ENCODE assay signal across 21 cellular contexts in the genomic region with DNA sequence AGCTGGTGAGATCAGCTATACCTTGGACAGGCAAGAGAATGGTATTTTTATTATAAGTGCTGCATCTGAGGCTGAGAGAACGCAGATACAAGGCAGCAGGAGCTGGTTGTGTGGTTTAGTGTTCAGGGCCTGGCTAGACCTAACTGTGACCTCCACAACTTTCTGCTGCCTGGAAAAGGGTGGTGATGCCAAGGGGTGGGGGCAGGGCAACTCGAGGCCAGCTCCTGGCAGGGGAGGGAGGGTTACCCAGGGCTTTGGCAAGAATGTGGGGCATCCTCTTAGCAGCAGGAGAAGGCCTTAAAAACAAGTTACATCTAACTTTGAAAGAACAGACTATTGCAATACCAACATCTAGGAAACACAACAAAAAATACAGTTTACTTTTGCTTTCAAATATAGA. TPM values are rescaled to one million over a fixed set of nuclear protein-coding genes. Genes with fewer than 3 reads are reported as not detected.
DNase-seq lines count a peak whose midpoint lies in the region; ATAC-seq and TF ChIP-seq lines count a peak whose summit lies in the region.
"Had no signal": no experiment of that assay in that cellular context is flagged by ENCODE, and none has a peak within 500 bp of the region (broad histone marks: within the 10 kb centered on the region; RNA-seq: fewer than 3 reads in every experiment).

No MANE protein-coding gene starts in this region.

- H3K4me1 ChIP-seq in esophagus squamous epithelium (peaks cover 31 to 86% (median 49%) of the 10 kb centered on the region in 3 donors), tibial artery (peaks cover 0 to 64% (median 55%) of the 10 kb centered on the region in 4 donors)

- intact Hi-C loops in activated CD4-positive, alpha-beta T cell treated with anti-CD3 and anti-CD28 coated beads for 36 hours (cut with DNase I, micrococcal nuclease), result loop anchor here in 1 of 2 experiments (5.0 kb wide), 1 partner anchor 298 kb away; the partner anchor contains the start of gene XPNPEP1
- intact Hi-C loops in esophagus squamous epithelium (cut with DNase I), result loop anchor here (10.0 kb wide), 1 partner anchor 54 kb away; no protein-coding TSS in a partner anchor
- intact Hi-C loops in tibial artery (cut with DNase I; ENCODE audit: low total_unique reads), result no loop called here

- POLR2A ChIA-PET in activated CD4-positive, alpha-beta T cell treated with anti-CD3 and anti-CD28 coated beads for 36 hours (lab: Charles Lee), result interaction anchor here (1.6 kb wide), 1 partner anchor 10 kb away, joined by 9 read pairs; no protein-coding TSS in a partner anchor

- no peak for ATAC-seq in activated CD4-positive, alpha-beta T cell treated with anti-CD3 and anti-CD28 coated beads for 36 hours
- ATAC-seq in HG02610 (IDR thresholded peaks at IDR 0.05; ENCODE audit: unreplicated experiment), result no peak
- ATAC-seq: activated CD8-positive, alpha-beta T cell treated with anti-CD3 and anti-CD28 coated beads for 36 hours; activated naive CD8-positive, alpha-beta T cell treated with anti-CD3 and anti-CD28 coated beads, Interleukin-2, amount 50 U/mL, for 24 hours; activated T-cell treated with anti-CD3 and anti-CD28 coated beads, Interleukin-2, amount 50 U/mL, for 72 hours had no signal

- H3K4me3 Mint-ChIP-seq in activated CD4-positive, alpha-beta T cell treated with anti-CD3 and anti-CD28 coated beads for 36 hours, result peak overlapping the region; percentile 22
- no peak overlapping the region for H3K4me3 Mint-ChIP-seq in nephron
- H3K4me3 Mint-ChIP-seq: activated CD8-positive, alpha-beta T cell treated with anti-CD3 and anti-CD28 coated beads for 36 hours; activated naive CD8-positive, alpha-beta T cell treated with anti-CD3 and anti-CD28 coated beads, Interleukin-2, amount 50 U/mL, for 24 hours; immature natural killer cell had no signal

- no peak for TF ChIP-seq POLR2A in esophagus squamous epithelium (IDR thresholded peaks at IDR 0.05)

- H3K9me3 ChIP-seq in esophagus squamous epithelium (no peaks in the 10 kb centered on the region), tibial artery (no peaks in the 10 kb centered on the region)
- H3K9me3 ChIP-seq: upper lobe of left lung had no signal

- H3K4me1 Mint-ChIP-seq in activated CD4-positive, alpha-beta T cell treated with anti-CD3 and anti-CD28 coated beads for 36 hours, result peaks cover 47% of the 10 kb centered on the region
- H3K4me1 Mint-ChIP-seq in nephron, result peaks cover 44% of the 10 kb centered on the region

- H3K27me3 ChIP-seq in esophagus squamous epithelium, result no peaks in the 10 kb centered on the region
- H3K27me3 ChIP-seq in tibial artery, result no peaks in the 10 kb centered on the region
- H3K27me3 ChIP-seq: upper lobe of left lung had no signal

- H3K27ac ChIP-seq in esophagus squamous epithelium (peak overlapping the region; percentile 16 to 95 (median 90)), tibial artery (peak overlapping the region; percentile 92 to 99)
- H3K27ac ChIP-seq: PC-9 had no signal

- CTCF ChIA-PET in activated CD4-positive, alpha-beta T cell treated with anti-CD3 and anti-CD28 coated beads for 36 hours (lab: Charles Lee), result interaction anchor here (1.1 to 9.9 kb wide), 4 partner anchors 9 to 82 kb away, joined by 3 to 154 read pairs (median 10); partner anchors contain the start of gene MXI1

- no peaks in the 10 kb centered on the region for H3K9me3 Mint-ChIP-seq in activated CD4-positive, alpha-beta T cell treated with anti-CD3 and anti-CD28 coated beads for 36 hours (ENCODE audit: low read depth)
- H3K9me3 Mint-ChIP-seq in nephron, result no peaks in the 10 kb centered on the region
- H3K9me3 Mint-ChIP-seq: activated CD8-positive, alpha-beta T cell treated with anti-CD3 and anti-CD28 coated beads for 36 hours; activated naive CD8-positive, alpha-beta T cell treated with anti-CD3 and anti-CD28 coated beads, Interleukin-2, amount 50 U/mL, for 24 hours; activated T-cell treated with anti-CD3 and anti-CD28 coated beads, Interleukin-2, amount 50 U/mL, for 72 hours; IgD-negative memory B cell; immature natural killer cell had no signal

- no peak for TF ChIP-seq CTCF in esophagus squamous epithelium (IDR thresholded peaks at IDR 0.05)
- no peak for TF ChIP-seq CTCF in nephron (IDR thresholded peaks at IDR 0.05; ENCODE audit: unreplicated experiment in 3 of 3)
- TF ChIP-seq CTCF in tibial artery (IDR thresholded peaks at IDR 0.05), result no peak

- H3K36me3 ChIP-seq in esophagus squamous epithelium (no peaks in the 10 kb centered on the region), tibial artery (no peaks in the 10 kb centered on the region)
- H3K36me3 ChIP-seq: upper lobe of left lung had no signal

- H3K27me3 Mint-ChIP-seq in activated CD4-positive, alpha-beta T cell treated with anti-CD3 and anti-CD28 coated beads for 36 hours, result no peaks in the 10 kb centered on the region
- no peaks in the 10 kb centered on the region for H3K27me3 Mint-ChIP-seq in nephron (ENCODE audit: low read depth)

- DNase-seq in activated CD4-positive, alpha-beta T cell treated with anti-CD3 and anti-CD28 coated beads for 36 hours, result no peak
- DNase-seq in activated CD4-positive, alpha-beta T cell treated with anti-CD3 and anti-CD28 coated beads for 4 hours, result no peak
- no peak for DNase-seq in esophagus squamous epithelium (lab: John Stamatoyannopoulos, UW)
- DNase-seq in tibial artery, result peak; percentile 36 to 82
- DNase-seq in NOMO-1 treated with dmso at 0.1 percent for 144 hours (lab: John Stamatoyannopoulos, UW; ENCODE audit: unreplicated experiment), result no peak
- no peak for DNase-seq in ureter (ENCODE audit: low spot score)
- DNase-seq: activated CD8-positive, alpha-beta T cell treated with anti-CD3 and anti-CD28 coated beads for 36 hours; activated naive CD8-positive, alpha-beta T cell treated with anti-CD3 and anti-CD28 coated beads, Interleukin-2, amount 50 U/mL, for 24 hours; activated T-cell treated with anti-CD3 and anti-CD28 coated beads, Interleukin-2, amount 50 U/mL, for 72 hours; immature natural killer cell; NCI-H1048; NCI-H69; occipital lobe; PC-9; stimulated activated CD4-positive, alpha-beta T cell treated with anti-CD3 and anti-CD28 coated beads, Interleukin-4, amount 100 ng/mL, for 24 hours; stimulated activated CD8-positive, alpha-beta memory T cell treated with anti-CD3 and anti-CD28 coated beads, Interleukin-4, amount 100 ng/mL, for 48 hours; upper lobe of left lung had no signal

- no peak overlapping the region for H3K27ac Mint-ChIP-seq in activated CD4-positive, alpha-beta T cell treated with anti-CD3 and anti-CD28 coated beads for 36 hours
- peak overlapping the region in 2 of 3 experiments; percentile 1 to 11 for H3K27ac Mint-ChIP-seq in nephron
- H3K27ac Mint-ChIP-seq: activated CD8-positive, alpha-beta T cell treated with anti-CD3 and anti-CD28 coated beads for 36 hours; activated naive CD8-positive, alpha-beta T cell treated with anti-CD3 and anti-CD28 coated beads, Interleukin-2, amount 50 U/mL, for 24 hours; activated T-cell treated with anti-CD3 and anti-CD28 coated beads, Interleukin-2, amount 50 U/mL, for 72 hours; IgD-negative memory B cell had no signal

- 42 to 52% methylated on average over 2 of the region's 2 CpGs for WGBS in esophagus squamous epithelium, 2 donors

- H3K36me3 Mint-ChIP-seq in activated CD4-positive, alpha-beta T cell treated with anti-CD3 and anti-CD28 coated beads for 36 hours (ENCODE audit: low read depth), result peaks cover 2% of the 10 kb centered on the region
- H3K36me3 Mint-ChIP-seq in nephron (ENCODE audit: low read depth), result no peaks in the 10 kb centered on the region
- H3K36me3 Mint-ChIP-seq: IgD-negative memory B cell had no signal

- H3K4me3 ChIP-seq in esophagus squamous epithelium (no peak overlapping the region), tibial artery (no peak overlapping the region)
- H3K4me3 ChIP-seq: PC-9, skin epidermis, upper lobe of left lung had no signal

RNA-seq across cellular contexts. Expression of gene MXI1, which starts 13.0 kb away (rescaled TPM):
- total RNA-seq in activated CD4-positive, alpha-beta T cell treated with anti-CD3 and anti-CD28 coated beads for 36 hours, result 10 to 100 TPM; 49.7 to 75.7 TPM
- 10 to 100 TPM; 16.0 to 53.2 (median 35.0) TPM for total RNA-seq in esophagus squamous epithelium
- total RNA-seq in ureter, result 34.0 TPM

Comparison
In these comparisons a context has a peak if more than half of its experiments do, and no peak if none do; other contexts are left out.
1. DNase-seq: peak in tibial artery (2 of 2); none in activated CD4-positive, alpha-beta T cell treated with anti-CD3 and anti-CD28 coated beads for 36 hours (single experiment), activated CD4-positive, alpha-beta T cell treated with anti-CD3 and anti-CD28 coated beads for 4 hours (0 of 2), esophagus squamous epithelium (single experiment), NOMO-1 treated with dmso at 0.1 percent for 144 hours (single experiment) and ureter (single experiment).